Comparison of ENCODE assay signal across 24 cellular contexts in genomic region chr6:159220093-159220492, GRCh38. TPM values are rescaled to one million over a fixed set of nuclear protein-coding genes. Genes with fewer than 3 reads are reported as not detected.
A peak's percentile ranks its signal among the peaks of the same experiment; 100 is the strongest.
DNase-seq lines count a peak whose midpoint lies in the region; TF ChIP-seq lines count a peak whose summit lies in the region.
"Had no signal": no experiment of that assay in that cellular context is flagged by ENCODE, and none has a peak within 500 bp of the region (broad histone marks: within the 10 kb centered on the region; RNA-seq: fewer than 3 reads in every experiment).

No MANE protein-coding gene starts in this region.

- H3K9ac ChIP-seq in Karpas-422 (ENCODE audit: low read length) = peak overlapping the region; percentile 88
- H3K9ac ChIP-seq: BLaER1 had no signal

- H3K4me2 ChIP-seq in DOHH2 (ENCODE audit: low read length) = peak overlapping the region; percentile 61
- H3K4me2 ChIP-seq in Karpas-422 (ENCODE audit: low read depth, low read length, poor library complexity, severe bottlenecking) = peak overlapping the region; percentile 92
- H3K4me2 ChIP-seq: BLaER1 had no signal

- no peak overlapping the region for H2AFZ ChIP-seq in Karpas-422 (ENCODE audit: low read length)

- no peaks in the 10 kb centered on the region for H3K27me3 ChIP-seq in DOHH2 (ENCODE audit: control insufficient read depth, low read length)
- H3K27me3 ChIP-seq in Karpas-422 (ENCODE audit: low read length) = no peaks in the 10 kb centered on the region
- H3K27me3 ChIP-seq in adrenal gland = peaks cover 4% of the 10 kb centered on the region
- H3K27me3 ChIP-seq: BLaER1 had no signal

- TF ChIP-seq CTCF in DOHH2 (IDR thresholded peaks at IDR 0.05; ENCODE audit: low read depth, low read length, poor library complexity, severe bottlenecking) = no peak
- TF ChIP-seq CTCF in adrenal gland (IDR thresholded peaks at IDR 0.05) = no peak

- H3F3A ChIP-seq in DOHH2 (ENCODE audit: control insufficient read depth, insufficient read depth) = 0 out of 2 replicates have a peak, but pooled peaks cover 4% of the 10 kb centered on the region

- H3K9me2 ChIP-seq in DOHH2 (replicated peaks; ENCODE audit: control insufficient read depth, low read length) (no peaks in the 10 kb centered on the region), Karpas-422 (replicated peaks; ENCODE audit: insufficient read depth, low read length) (no peaks in the 10 kb centered on the region)

- H3K4me3 ChIP-seq in DOHH2 (ENCODE audit: low read length) (peak overlapping the region; percentile 2), Karpas-422 (ENCODE audit: low read length) (peak overlapping the region; percentile 79), adrenal gland (no peak overlapping the region)
- H3K4me3 ChIP-seq: BLaER1 had no signal

- DNase-seq in Karpas-422 (peak; percentile 90), SK-MEL-5 (ENCODE audit: low read depth, low spot score) (peak; percentile 21), foreskin melanocyte (peak; percentile 56), SHP77 (lab: John Stamatoyannopoulos, UW) (no peak), adrenal gland (no peak), erythroblast (lab: John Stamatoyannopoulos, UW) (no peak)
- DNase-seq: 8988T; ACHN; BE2C; C1 segment of cervical spinal cord; CD4-positive, alpha-beta memory T cell; CD4-positive, CD25-positive, alpha-beta regulatory T cell; CD8-positive, alpha-beta memory T cell; COR-L47; DMS 273 treated with DMSO at 0.1 percent for 48 hours; DMS153; DMS53; DMS79; DND-41; GF-D8 had no signal

- H3K79me2 ChIP-seq in DOHH2 (ENCODE audit: control insufficient read depth, low read length) (no peaks in the 10 kb centered on the region), Karpas-422 (ENCODE audit: low read length) (peaks cover 33% of the 10 kb centered on the region)

- intact Hi-C loops in adrenal gland (cut with DNase I) = no loop called here

- in situ Hi-C loops in SK-MEL-5 (cut with HindIII; ENCODE audit: low pct_unique_long_range_greater_than_20kb, low sequenced_read_pairs) = no loop called here

- H3K9me3 ChIP-seq in DOHH2 (ENCODE audit: control insufficient read depth, insufficient read depth, low read length) (no peaks in the 10 kb centered on the region), Karpas-422 (ENCODE audit: low read length) (no peaks in the 10 kb centered on the region), adrenal gland (replicated peaks in 1 of 3) (no peaks in the 10 kb centered on the region)
- H3K9me3 ChIP-seq: BE2C, BLaER1 had no signal

- no peak for TF ChIP-seq POLR2A in adrenal gland (IDR thresholded peaks at IDR 0.05)
- no peak for TF ChIP-seq POLR2A in erythroblast (IDR thresholded peaks at IDR 0.05; ENCODE audit: low read length)

- H3K36me3 ChIP-seq in DOHH2 (ENCODE audit: control insufficient read depth, low read length) = no peaks in the 10 kb centered on the region
- peaks cover 30% of the 10 kb centered on the region for H3K36me3 ChIP-seq in Karpas-422 (ENCODE audit: insufficient read depth, low read length)
- no peaks in the 10 kb centered on the region for H3K36me3 ChIP-seq in adrenal gland (replicated peaks in 1 of 2)
- H3K36me3 ChIP-seq: BE2C, BLaER1 had no signal

- H3K4me1 ChIP-seq in DOHH2 (ENCODE audit: control insufficient read depth, low read length) = peaks cover 81% of the 10 kb centered on the region
- peaks cover 89% of the 10 kb centered on the region for H3K4me1 ChIP-seq in Karpas-422 (ENCODE audit: low read length)
- no peaks in the 10 kb centered on the region for H3K4me1 ChIP-seq in adrenal gland (replicated peaks in 1 of 2)
- H3K4me1 ChIP-seq: BE2C had no signal

- H3K27ac ChIP-seq in DOHH2 (ENCODE audit: low read depth, low read length) (peak overlapping the region; percentile 53), Karpas-422 (ENCODE audit: low read length) (peak overlapping the region; percentile 100), adrenal gland (no peak overlapping the region)
- H3K27ac ChIP-seq: BLaER1 had no signal

- no peaks in the 10 kb centered on the region for H4K20me1 ChIP-seq in DOHH2 (ENCODE audit: control insufficient read depth, insufficient read depth, low read depth, low read length)
- H4K20me1 ChIP-seq in Karpas-422 (ENCODE audit: insufficient read depth, low read depth, low read length) = no peaks in the 10 kb centered on the region
- H4K20me1 ChIP-seq: BLaER1 had no signal

- WGBS in adrenal gland, 4 donors = 61 to 75% (median 64%) methylated on average over 5 of the region's 5 CpGs

RNA-seq across cellular contexts. Expression of gene FNDC1, which starts 50.9 kb away (rescaled TPM):
- 73.2 and 90.0 TPM in 2 replicates for total RNA-seq in Karpas-422 (2014; rRNA removed; shearing (Covaris generic); ENCODE audit: low replicate concordance)
- total RNA-seq in SK-MEL-5 (2014; rRNA removed; shearing (Covaris generic)) = 0.03 TPM in 1 of 2 replicates, not detected in the other
- 0.23 and 0.41 TPM in 2 replicates for polyA plus RNA-seq in SK-MEL-5 (2015; cell fraction: cytosol; rRNA removed)
- polyA plus RNA-seq in SK-MEL-5 (2015; cell fraction: nucleus; rRNA removed) = 0.11 TPM in 1 of 2 replicates, not detected in the other
- 1 to 10 TPM in 4 of 8 donors, under 1 TPM in 4; 0.46 to 2.6 (median 1.2) TPM for total RNA-seq in adrenal gland
- polyA plus RNA-seq in adrenal gland = under 1 TPM; 0.10 to 0.48 (median 0.16) TPM
- total RNA-seq: A673; CD4-positive, alpha-beta memory T cell; CD4-positive, CD25-positive, alpha-beta regulatory T cell had no signal
- polyA plus RNA-seq: CD14-positive monocyte; CD8-positive, alpha-beta memory T cell had no signal

Comparison
In these comparisons a context has a peak if more than half of its experiments do, and no peak if none do; other contexts are left out.
1. H3K27ac ChIP-seq: peak in DOHH2 (single experiment) and Karpas-422 (single experiment); none in adrenal gland (0 of 5).
2. H3K4me3 ChIP-seq: peak in DOHH2 (single experiment) and Karpas-422 (single experiment); none in adrenal gland (0 of 4).
3. DNase-seq: peak in Karpas-422 (single experiment), SK-MEL-5 (single experiment) and foreskin melanocyte (single experiment); none in SHP77 (0 of 2), adrenal gland (0 of 7) and erythroblast (0 of 2).
4. RNA of gene FNDC1, which starts 50.9 kb away (total RNA-seq): 73.2 to 90.0 TPM in Karpas-422; 0.46 to 2.6 TPM in adrenal gland and 0.03 TPM in SK-MEL-5; every median in the first group is over 10 times any median in the second.